16 cellular contexts compared by ENCODE assay signal in the genomic region with DNA sequence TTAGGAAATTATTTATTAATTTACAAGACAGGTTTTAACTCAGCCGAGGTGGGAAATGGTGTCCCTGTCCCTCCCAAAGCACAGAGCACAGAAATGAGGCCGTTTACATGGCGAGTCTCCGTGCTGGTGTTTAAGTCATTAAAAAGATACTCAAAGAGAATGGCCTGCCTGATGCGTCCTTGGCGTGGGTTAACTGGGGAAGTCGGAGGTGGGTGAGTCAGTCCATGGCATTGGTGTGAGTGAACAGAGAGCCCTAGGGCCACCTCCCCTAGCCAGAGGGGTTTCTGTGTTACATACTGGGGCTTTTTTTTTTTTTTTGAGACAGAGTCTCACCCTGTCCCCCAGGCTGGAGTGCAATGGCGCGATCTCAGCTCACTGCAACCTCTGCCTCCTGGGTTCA. TPM values are rescaled to one million over a fixed set of nuclear protein-coding genes. Genes with fewer than 3 reads are reported as not detected.
DNase-seq lines count a peak whose midpoint lies in the region; ATAC-seq and FAIRE-seq lines count a peak whose summit lies in the region.
"Had no signal": no experiment of that assay in that cellular context is flagged by ENCODE, and none has a peak within 500 bp of the region (broad histone marks: within the 10 kb centered on the region; RNA-seq: fewer than 3 reads in every experiment).

No MANE protein-coding gene starts in this region.

- H3K9me3 ChIP-seq in BLaER1 = no peaks in the 10 kb centered on the region

- H3K27ac Mint-ChIP-seq in activated T-helper 17 cell treated with anti-CD3 and anti-CD28 coated beads, Interleukin-2, amount 50 U/mL, for 72 hours = peak overlapping the region; percentile 28
- no peak overlapping the region for H3K27ac Mint-ChIP-seq in stimulated activated memory B cell treated with anti-CD40 and anti-IgM and Interleukin-4, amounts not matched to agents 10 μg/mL and 1 μg/mL and 100 μg/mL, for 72 hours
- H3K27ac Mint-ChIP-seq: B cell had no signal

- peaks cover 46% of the 10 kb centered on the region for H3K4me1 ChIP-seq in BLaER1

- H3K27ac ChIP-seq in BLaER1 = no peak overlapping the region

- H3K36me3 ChIP-seq in BLaER1 = peaks cover 58% of the 10 kb centered on the region

- peaks cover 14% of the 10 kb centered on the region for H3K4me1 Mint-ChIP-seq in activated T-helper 17 cell treated with anti-CD3 and anti-CD28 coated beads, Interleukin-2, amount 50 U/mL, for 72 hours
- peaks cover 45% of the 10 kb centered on the region for H3K4me1 Mint-ChIP-seq in stimulated activated memory B cell treated with anti-CD40 and anti-IgM and Interleukin-4, amounts not matched to agents 10 μg/mL and 1 μg/mL and 100 μg/mL, for 72 hours

- ATAC-seq in activated T-helper 17 cell treated with anti-CD3 and anti-CD28 coated beads, Interleukin-2, amount 50 U/mL, for 72 hours (replicated peaks) = no peak
- ATAC-seq in HG03354 (IDR thresholded peaks at IDR 0.05; ENCODE audit: poor library complexity, severe bottlenecking, unreplicated experiment) = no peak
- no peak for ATAC-seq in stimulated activated memory B cell treated with anti-CD40 and anti-IgM and Interleukin-4, amounts not matched to agents 10 μg/mL and 1 μg/mL and 100 μg/mL, for 72 hours
- ATAC-seq: GM12878 had no signal

- H3K9me3 Mint-ChIP-seq in activated T-helper 17 cell treated with anti-CD3 and anti-CD28 coated beads, Interleukin-2, amount 50 U/mL, for 72 hours = no peaks in the 10 kb centered on the region
- no peaks in the 10 kb centered on the region for H3K9me3 Mint-ChIP-seq in stimulated activated memory B cell treated with anti-CD40 and anti-IgM and Interleukin-4, amounts not matched to agents 10 μg/mL and 1 μg/mL and 100 μg/mL, for 72 hours

- no peaks in the 10 kb centered on the region for H3K27me3 Mint-ChIP-seq in activated T-helper 17 cell treated with anti-CD3 and anti-CD28 coated beads, Interleukin-2, amount 50 U/mL, for 72 hours
- no peaks in the 10 kb centered on the region for H3K27me3 Mint-ChIP-seq in stimulated activated memory B cell treated with anti-CD40 and anti-IgM and Interleukin-4, amounts not matched to agents 10 μg/mL and 1 μg/mL and 100 μg/mL, for 72 hours
- H3K27me3 Mint-ChIP-seq: B cell had no signal

- H4K20me1 ChIP-seq in BLaER1 = peaks cover 40% of the 10 kb centered on the region

- no peak for FAIRE-seq in frontal cortex (lab: Jason Lieb, UNC)
- FAIRE-seq: GM12878 had no signal

- no peak overlapping the region for H3K4me3 ChIP-seq in BLaER1
- H3K4me3 ChIP-seq: GM12878 had no signal

- peaks cover 70% of the 10 kb centered on the region for H3K36me3 Mint-ChIP-seq in activated T-helper 17 cell treated with anti-CD3 and anti-CD28 coated beads, Interleukin-2, amount 50 U/mL, for 72 hours (ENCODE audit: low read depth)
- peaks cover 41% of the 10 kb centered on the region for H3K36me3 Mint-ChIP-seq in stimulated activated memory B cell treated with anti-CD40 and anti-IgM and Interleukin-4, amounts not matched to agents 10 μg/mL and 1 μg/mL and 100 μg/mL, for 72 hours

- no peaks in the 10 kb centered on the region for H3K27me3 ChIP-seq in BLaER1

- peak overlapping the region; percentile 38; the same call in 1 of the 2 replicates for H3K9ac ChIP-seq in BLaER1

- H3K4me2 ChIP-seq in BLaER1 = 0 out of 2 replicates have a peak overlapping the region, but pooled peaks have one; percentile 100

- peak overlapping the region; percentile 72 for H3K4me3 Mint-ChIP-seq in activated T-helper 17 cell treated with anti-CD3 and anti-CD28 coated beads, Interleukin-2, amount 50 U/mL, for 72 hours
- no peak overlapping the region for H3K4me3 Mint-ChIP-seq in stimulated activated memory B cell treated with anti-CD40 and anti-IgM and Interleukin-4, amounts not matched to agents 10 μg/mL and 1 μg/mL and 100 μg/mL, for 72 hours
- H3K4me3 Mint-ChIP-seq: B cell had no signal

- peak; percentile 51 for DNase-seq in Daoy (ENCODE audit: low read depth)
- peak; percentile 19 for DNase-seq in iris pigment epithelial cell (ENCODE audit: low read depth)
- no peak for DNase-seq in OCI-M1 (lab: John Stamatoyannopoulos, UW)
- no peak for DNase-seq in frontal cortex (ENCODE audit: low spot score in 2 of 2)
- DNase-seq: activated CD4-positive, CD25-positive, alpha-beta regulatory T cell; effector CD8-positive, alpha-beta T cell; EL; NCI-H2171; NK-92 treated with Interleukin-12 subunit alpha and Interleukin-12 subunit beta, amount 100 ng/mL, for 24 hours; stimulated activated CD4-positive, alpha-beta T cell treated with anti-CD3 and anti-CD28 coated beads, Interleukin-2, amount 100 ng/mL, for 24 hours had no signal

RNA-seq across cellular contexts. Expression of a gene that starts 3.9 kb away (rescaled TPM):
- 13.5 and 14.0 TPM in 2 replicates for total RNA-seq in Daoy (2014; rRNA removed; shearing (Covaris generic))
- 10 to 100 TPM in 1 of 2 donors, 1 to 10 TPM in 1; 7.1 to 15.4 TPM for total RNA-seq in activated T-helper 17 cell treated with anti-CD3 and anti-CD28 coated beads, Interleukin-2, amount 50 U/mL, for 72 hours
- total RNA-seq in frontal cortex = 22.8 TPM

RNA-seq across cellular contexts. Expression of a gene that starts 36.1 kb away (rescaled TPM):
- 0.74 and 1.7 TPM in 2 replicates for total RNA-seq in Daoy (2014; rRNA removed; shearing (Covaris generic))
- 10 to 100 TPM; 27.6 to 36.1 TPM for total RNA-seq in activated T-helper 17 cell treated with anti-CD3 and anti-CD28 coated beads, Interleukin-2, amount 50 U/mL, for 72 hours
- 1.2 TPM for total RNA-seq in frontal cortex

Comparison
In these comparisons a context has a peak if more than half of its experiments do, and no peak if none do; other contexts are left out.
1. DNase-seq: peak in Daoy (single experiment) and iris pigment epithelial cell (single experiment); none in OCI-M1 (single experiment) and frontal cortex (0 of 2).
2. RNA of a gene that starts 36.1 kb away (total RNA-seq): 27.6 to 36.1 TPM in activated T-helper 17 cell treated with anti-CD3 and anti-CD28 coated beads, Interleukin-2, amount 50 U/mL, for 72 hours; 1.2 TPM in frontal cortex (single experiment) and 0.74 to 1.7 TPM in Daoy; every median in the first group is over 10 times any median in the second.